Comparison of ENCODE assay signal across 27 cellular contexts in genomic region chr2:157818227-157818626, GRCh38.
"Had no signal": no experiment of that assay in that cellular context is flagged by ENCODE, and none has a peak within 500 bp of the region (broad histone marks: within the 10 kb centered on the region; RNA-seq: fewer than 3 reads in every experiment).

No MANE protein-coding gene starts in this region.

- H3K9me3 ChIP-seq: ascending aorta, breast epithelium, SJCRH30 had no signal

- DNase-seq: activated CD4-positive, alpha-beta T cell treated with anti-CD3 and anti-CD28 coated beads for 36 hours; activated CD4-positive, alpha-beta T cell treated with anti-CD3 and anti-CD28 coated beads, Interleukin-2, amount 10 ng/mL, durations not matched to agents 7 days and 5 days; activated CD4-positive, alpha-beta T cell treated with anti-CD3 and anti-CD28 coated beads, Interleukin-2, amount 50 U/mL, for 48 hours; activated CD8-positive, alpha-beta T cell treated with anti-CD3 and anti-CD28 coated beads, Interleukin-2, amount 10 ng/mL, durations not matched to agents 7 days and 5 days; activated gamma-delta T cell; activated naive CD4-positive, alpha-beta T cell treated with Interleukin-2 at 50 U/mL for 16 hours; activated naive CD8-positive, alpha-beta T cell treated with anti-CD3 and anti-CD28 coated beads, Interleukin-2, amount 10 ng/mL, durations not matched to agents 7 days and 5 days; activated T-cell treated with anti-CD3 and anti-CD28 coated beads for 4 hours; activated T-cell treated with anti-CD3 and anti-CD28 coated beads, Interleukin-2, amount 50 U/mL, for 48 hours; NCI-H1092 treated with DMSO at 0.1 percent for 48 hours; NCI-H1417; NCI-H146; NCI-H187; NCI-H2029 treated with DMSO at 0.1 percent for 48 hours; NCI-H2107; NCI-H226; NCI-H446 treated with DMSO at 0.1 percent for 48 hours; SHP77; SJCRH30; T1000 had no signal

- H3K4me1 Mint-ChIP-seq: activated naive CD4-positive, alpha-beta T cell treated with anti-CD3 and anti-CD28 coated beads, Interleukin-2, amount 50 U/mL, for 24 hours had no signal

- H3K27me3 Mint-ChIP-seq: activated CD4-positive, alpha-beta T cell treated with anti-CD3 and anti-CD28 coated beads for 36 hours; activated CD4-positive, alpha-beta T cell treated with anti-CD3 and anti-CD28 coated beads, Interleukin-2, amount 10 ng/mL, durations not matched to agents 7 days and 5 days; activated naive CD4-positive, alpha-beta T cell treated with anti-CD3 and anti-CD28 coated beads, Interleukin-2, amount 50 U/mL, for 24 hours; activated naive CD8-positive, alpha-beta T cell treated with anti-CD3 and anti-CD28 coated beads, Interleukin-2, amount 10 ng/mL, durations not matched to agents 7 days and 5 days had no signal

- H3K27ac Mint-ChIP-seq: activated CD4-positive, alpha-beta T cell treated with anti-CD3 and anti-CD28 coated beads for 36 hours; activated CD4-positive, alpha-beta T cell treated with anti-CD3 and anti-CD28 coated beads, Interleukin-2, amount 10 ng/mL, durations not matched to agents 7 days and 5 days; activated CD8-positive, alpha-beta T cell treated with anti-CD3 and anti-CD28 coated beads, Interleukin-2, amount 10 ng/mL, durations not matched to agents 7 days and 5 days; activated naive CD4-positive, alpha-beta T cell treated with anti-CD3 and anti-CD28 coated beads, Interleukin-2, amount 50 U/mL, for 24 hours; activated naive CD8-positive, alpha-beta T cell treated with anti-CD3 and anti-CD28 coated beads, Interleukin-2, amount 10 ng/mL, durations not matched to agents 7 days and 5 days had no signal

- H3K27ac ChIP-seq: breast epithelium, KMS-11, SJCRH30, SK-N-MC had no signal

- H3K4me2 ChIP-seq: KMS-11 had no signal

- ATAC-seq: activated CD4-positive, alpha-beta T cell treated with anti-CD3 and anti-CD28 coated beads for 36 hours; activated CD4-positive, CD25-positive, alpha-beta regulatory T cell treated with anti-CD3 and anti-CD28 coated beads, Interleukin-2, amount 50 U/mL, for 24 hours; activated CD8-positive, alpha-beta T cell treated with anti-CD3 and anti-CD28 coated beads, Interleukin-2, amount 10 ng/mL, durations not matched to agents 7 days and 5 days; Panc1 had no signal

- H3K4me3 Mint-ChIP-seq: activated CD4-positive, alpha-beta T cell treated with anti-CD3 and anti-CD28 coated beads for 36 hours; activated CD4-positive, alpha-beta T cell treated with anti-CD3 and anti-CD28 coated beads, Interleukin-2, amount 10 ng/mL, durations not matched to agents 7 days and 5 days; activated CD8-positive, alpha-beta T cell treated with anti-CD3 and anti-CD28 coated beads, Interleukin-2, amount 10 ng/mL, durations not matched to agents 7 days and 5 days; activated naive CD4-positive, alpha-beta T cell treated with anti-CD3 and anti-CD28 coated beads, Interleukin-2, amount 50 U/mL, for 24 hours; activated naive CD8-positive, alpha-beta T cell treated with anti-CD3 and anti-CD28 coated beads, Interleukin-2, amount 10 ng/mL, durations not matched to agents 7 days and 5 days had no signal

- H3K4me3 ChIP-seq: ascending aorta, breast epithelium, SJCRH30, SK-N-MC had no signal

- H3K36me3 ChIP-seq: breast epithelium had no signal

- H3K27me3 ChIP-seq: ascending aorta, breast epithelium, SJCRH30 had no signal

- H3K4me1 ChIP-seq: breast epithelium, SJCRH30 had no signal

- H3K9me3 Mint-ChIP-seq: activated CD4-positive, alpha-beta T cell treated with anti-CD3 and anti-CD28 coated beads, Interleukin-2, amount 10 ng/mL, durations not matched to agents 7 days and 5 days; activated naive CD4-positive, alpha-beta T cell treated with anti-CD3 and anti-CD28 coated beads, Interleukin-2, amount 50 U/mL, for 24 hours; activated naive CD8-positive, alpha-beta T cell treated with anti-CD3 and anti-CD28 coated beads, Interleukin-2, amount 10 ng/mL, durations not matched to agents 7 days and 5 days had no signal
